In genomic region chr17:75707096-75707720, GRCh38 we compare ENCODE assay signal across 9 cellular contexts. TPM values are rescaled to one million over a fixed set of nuclear protein-coding genes. Genes with fewer than 3 reads are reported as not detected.
A peak's percentile ranks its signal among the peaks of the same experiment; 100 is the strongest.
DNase-seq lines count a peak whose midpoint lies in the region; FAIRE-seq and TF ChIP-seq lines count a peak whose summit lies in the region.
"Had no signal": no experiment of that assay in that cellular context is flagged by ENCODE, and none has a peak within 500 bp of the region (broad histone marks: within the 10 kb centered on the region; RNA-seq: fewer than 3 reads in every experiment).

No MANE protein-coding gene starts in this region.

- H2AFZ ChIP-seq in keratinocyte (ENCODE audit: control insufficient read depth, low read length) = no peak overlapping the region

- TF ChIP-seq CTCF in bronchial epithelial cell (IDR thresholded peaks at IDR 0.05; ENCODE audit: insufficient read depth, low read length, severe bottlenecking) = no peak
- no peak for TF ChIP-seq CTCF in keratinocyte (optimal IDR thresholded peaks at IDR 0.05 in 1 of 3, IDR thresholded peaks at IDR 0.05 in 1 of 3, conservative IDR thresholded peaks at IDR 0.05 in 1 of 3; ENCODE audit: extremely low read depth in 1 of 3, insufficient read depth in 2 of 3, low read length in 3 of 3)
- TF ChIP-seq CTCF in suprapubic skin (IDR thresholded peaks at IDR 0.05) = no peak

- TF ChIP-seq EP300 in suprapubic skin (IDR thresholded peaks at IDR 0.05) = no peak

- WGBS in suprapubic skin = 80% methylated on average over 7 of the region's 14 CpGs

- DNase-seq in MG63 = peak; percentile 95
- DNase-seq in bronchial epithelial cell (ENCODE audit: low read depth) = peak; percentile 76
- DNase-seq in keratinocyte (ENCODE audit: low read depth, low spot score) = no peak
- DNase-seq in suprapubic skin (ENCODE audit: low spot score in 2 of 2) = peak in 1 of 2 donors; percentile 75
- DNase-seq in stimulated activated CD4-positive, alpha-beta T cell treated with anti-CD3 and anti-CD28 coated beads, Interleukin-4, amount 100 ng/mL, for 1 hour = no peak
- DNase-seq in activated CD4-positive, alpha-beta T cell treated with anti-CD3 and anti-CD28 coated beads for 4 hours = no peak
- no peak for DNase-seq in NCI-H2081 treated with DMSO at 0.1 percent for 48 hours (lab: John Stamatoyannopoulos, UW)
- no peak for DNase-seq in effector CD8-positive, alpha-beta T cell (lab: John Stamatoyannopoulos, UW)
- DNase-seq: NK-92 treated with Interleukin-12 subunit alpha and Interleukin-12 subunit beta, amount 100 ng/mL, for 24 hours had no signal

- dilution Hi-C loops in keratinocyte (cut with MboI; ENCODE audit: extremely low pct_ligation_motif_present, low sequenced_read_pairs) = no loop called here

- H3K27ac ChIP-seq in keratinocyte (ENCODE audit: control insufficient read depth, insufficient read depth, low read length) (peak overlapping the region; percentile 63), suprapubic skin (peak overlapping the region; percentile 45)

- H3K9me1 ChIP-seq in keratinocyte (ENCODE audit: control insufficient read depth, extremely low read depth, insufficient read depth, low read length) = peaks cover 2% of the 10 kb centered on the region

- H3K9me3 ChIP-seq in MG63 (no peaks in the 10 kb centered on the region), keratinocyte (ENCODE audit: control insufficient read depth, low read depth, low read length) (no peaks in the 10 kb centered on the region), suprapubic skin (no peaks in the 10 kb centered on the region)

- no peak overlapping the region for H3K4me3 ChIP-seq in MG63
- no peak overlapping the region for H3K4me3 ChIP-seq in bronchial epithelial cell (ENCODE audit: low read depth, low read length)
- H3K4me3 ChIP-seq in keratinocyte (ENCODE audit: control insufficient read depth in 2 of 3, extremely low read depth in 1 of 3, insufficient read depth in 2 of 3, low read depth in 1 of 3, low read length in 3 of 3) = no peak overlapping the region
- H3K4me3 ChIP-seq in suprapubic skin = no peak overlapping the region

- H3K4me2 ChIP-seq in keratinocyte (ENCODE audit: control insufficient read depth, extremely low read depth, insufficient read depth, low read depth, low read length) = peak overlapping the region; percentile 17

- no peaks in the 10 kb centered on the region for H4K20me1 ChIP-seq in keratinocyte (ENCODE audit: control insufficient read depth, extremely low read depth, insufficient read depth, low read length)

- no peak for TF ChIP-seq POLR2A in suprapubic skin (IDR thresholded peaks at IDR 0.05)

- H3K4me1 ChIP-seq in keratinocyte (ENCODE audit: control insufficient read depth, extremely low read depth, insufficient read depth, low read length) (peaks cover 26% of the 10 kb centered on the region), suprapubic skin (peaks cover 18% of the 10 kb centered on the region)

- H3K27me3 ChIP-seq in MG63 = no peaks in the 10 kb centered on the region
- no peaks in the 10 kb centered on the region for H3K27me3 ChIP-seq in bronchial epithelial cell (ENCODE audit: control insufficient read depth, insufficient read depth, low read length)
- no peaks in the 10 kb centered on the region for H3K27me3 ChIP-seq in keratinocyte (ENCODE audit: control insufficient read depth, extremely low read depth, insufficient read depth, low read length)
- no peaks in the 10 kb centered on the region for H3K27me3 ChIP-seq in suprapubic skin

- peak overlapping the region; percentile 51 for H3K9ac ChIP-seq in keratinocyte (ENCODE audit: control insufficient read depth, extremely low read depth, insufficient read depth, low read length)

- H3K36me3 ChIP-seq in MG63 (peaks cover 55% of the 10 kb centered on the region), bronchial epithelial cell (ENCODE audit: control insufficient read depth, insufficient read depth, low read length) (peaks cover 25% of the 10 kb centered on the region), keratinocyte (ENCODE audit: control insufficient read depth in 2 of 2, extremely low read depth in 1 of 2, insufficient read depth in 2 of 2, low read length in 2 of 2) (peaks cover 42 to 58% of the 10 kb centered on the region in 2 experiments), suprapubic skin (peaks cover 63% of the 10 kb centered on the region)

- H3K79me2 ChIP-seq in keratinocyte (ENCODE audit: control insufficient read depth, insufficient read depth, low read length) = peaks cover 2% of the 10 kb centered on the region

- FAIRE-seq in bronchial epithelial cell (lab: Jason Lieb, UNC) (no peak), keratinocyte (lab: Jason Lieb, UNC) (peak; percentile 41)

RNA-seq across cellular contexts. Expression of gene ITGB4, which starts 14.1 kb away (rescaled TPM):
- not detected in 2 replicates for total RNA-seq in MG63 (2014; rRNA removed; shearing (Covaris generic); ENCODE audit: low replicate concordance)
- total RNA-seq in bronchial epithelial cell (297 and 565 TPM in 2 replicates), suprapubic skin (100 to 1,000 TPM; 382 to 583 (median 474) TPM)
- polyA plus RNA-seq in keratinocyte = 761 to 1,084 TPM (median 1,039 TPM) in 3 replicates
- polyA plus RNA-seq in keratinocyte (2011; ENCODE audit: low read depth) = 357 TPM
- polyA plus RNA-seq in keratinocyte (2011; cell fraction: cytosol; rRNA removed) = 399 and 802 TPM in 2 replicates
- 3,183 and 4,055 TPM in 2 replicates for polyA plus RNA-seq in keratinocyte (2011; cell fraction: nucleus; rRNA removed)
- polyA plus RNA-seq in keratinocyte (2012; ENCODE audit: low replicate concordance) = 790 and 2,344 TPM in 2 replicates
- polyA minus RNA-seq in keratinocyte = 1,878 to 7,870 TPM (median 1,919 TPM) in 3 replicates
- polyA minus RNA-seq in keratinocyte (2011; cell fraction: cytosol; rRNA and poly(A)+ RNA removed) = 2,383 TPM
- polyA minus RNA-seq in keratinocyte (2011; cell fraction: nucleus; rRNA and poly(A)+ RNA removed) = 4,240 and 4,449 TPM in 2 replicates

RNA-seq across cellular contexts. Expression of gene SAP30BP, which starts 40.1 kb away (rescaled TPM):
- total RNA-seq in MG63 (2014; rRNA removed; shearing (Covaris generic); ENCODE audit: low replicate concordance) = 105 and 108 TPM in 2 replicates
- total RNA-seq in bronchial epithelial cell = 58.4 and 65.0 TPM in 2 replicates
- polyA plus RNA-seq in keratinocyte = 99.0 to 103 TPM (median 101 TPM) in 3 replicates
- 115 TPM for polyA plus RNA-seq in keratinocyte (2011; ENCODE audit: low read depth)
- polyA plus RNA-seq in keratinocyte (2011; cell fraction: cytosol; rRNA removed) = 97.8 and 111 TPM in 2 replicates
- polyA plus RNA-seq in keratinocyte (2011; cell fraction: nucleus; rRNA removed) = 174 and 189 TPM in 2 replicates
- 80.5 and 96.0 TPM in 2 replicates for polyA plus RNA-seq in keratinocyte (2012; ENCODE audit: low replicate concordance)
- 44.9 to 68.4 TPM (median 58.9 TPM) in 3 replicates for polyA minus RNA-seq in keratinocyte
- 52.4 TPM for polyA minus RNA-seq in keratinocyte (2011; cell fraction: cytosol; rRNA and poly(A)+ RNA removed)
- polyA minus RNA-seq in keratinocyte (2011; cell fraction: nucleus; rRNA and poly(A)+ RNA removed) = 43.7 and 56.2 TPM in 2 replicates
- total RNA-seq in suprapubic skin = 100 to 1,000 TPM in 1 of 4 donors, 10 to 100 TPM in 3; 67.0 to 104 (median 86.3) TPM

RNA-seq across cellular contexts. Expression of gene RECQL5, which starts 40.3 kb away (rescaled TPM):
- 16.8 and 23.0 TPM in 2 replicates for total RNA-seq in MG63 (2014; rRNA removed; shearing (Covaris generic); ENCODE audit: low replicate concordance)
- total RNA-seq in bronchial epithelial cell = 11.6 and 28.9 TPM in 2 replicates
- polyA plus RNA-seq in keratinocyte = 11.9 to 15.8 TPM (median 12.9 TPM) in 3 replicates
- 5.9 TPM for polyA plus RNA-seq in keratinocyte (2011; ENCODE audit: low read depth)
- polyA plus RNA-seq in keratinocyte (2011; cell fraction: cytosol; rRNA removed) = 5.3 and 5.5 TPM in 2 replicates
- polyA plus RNA-seq in keratinocyte (2011; cell fraction: nucleus; rRNA removed) = 80.9 and 96.7 TPM in 2 replicates
- 16.7 and 20.5 TPM in 2 replicates for polyA plus RNA-seq in keratinocyte (2012; ENCODE audit: low replicate concordance)
- polyA minus RNA-seq in keratinocyte = 31.0 to 53.1 TPM (median 38.4 TPM) in 3 replicates
- polyA minus RNA-seq in keratinocyte (2011; cell fraction: cytosol; rRNA and poly(A)+ RNA removed) = 11.1 TPM
- polyA minus RNA-seq in keratinocyte (2011; cell fraction: nucleus; rRNA and poly(A)+ RNA removed) = 35.5 and 43.4 TPM in 2 replicates
- total RNA-seq in suprapubic skin = 100 to 1,000 TPM in 1 of 4 donors, 10 to 100 TPM in 3; 35.3 to 129 (median 63.6) TPM

RNA-seq across cellular contexts. Expression of gene GALK1, which starts 57.8 kb away (rescaled TPM):
- 30.4 and 51.1 TPM in 2 replicates for total RNA-seq in MG63 (2014; rRNA removed; shearing (Covaris generic); ENCODE audit: low replicate concordance)
- total RNA-seq in bronchial epithelial cell = 13.4 and 32.8 TPM in 2 replicates
- 1.1 to 5.2 TPM (median 1.3 TPM) in 3 replicates for polyA plus RNA-seq in keratinocyte
- polyA plus RNA-seq in keratinocyte (2011; ENCODE audit: low read depth) = 1.7 TPM
- polyA plus RNA-seq in keratinocyte (2011; cell fraction: cytosol; rRNA removed) = 0.78 and 2.1 TPM in 2 replicates
- 1.9 and 2.7 TPM in 2 replicates for polyA plus RNA-seq in keratinocyte (2011; cell fraction: nucleus; rRNA removed)
- polyA plus RNA-seq in keratinocyte (2012; ENCODE audit: low replicate concordance) = 3.2 and 6.6 TPM in 2 replicates
- polyA minus RNA-seq in keratinocyte = 1.9 to 4.6 TPM (median 3.0 TPM) in 3 replicates
- polyA minus RNA-seq in keratinocyte (2011; cell fraction: cytosol; rRNA and poly(A)+ RNA removed) = 16.7 TPM
- polyA minus RNA-seq in keratinocyte (2011; cell fraction: nucleus; rRNA and poly(A)+ RNA removed) = 3.6 and 4.4 TPM in 2 replicates
- total RNA-seq in suprapubic skin = 10 to 100 TPM; 15.2 to 34.9 (median 22.9) TPM

Comparison
In these comparisons a context has a peak if more than half of its experiments do, and no peak if none do; other contexts are left out.
1. DNase-seq: peak in MG63 (single experiment) and bronchial epithelial cell (single experiment); none in keratinocyte (single experiment), stimulated activated CD4-positive, alpha-beta T cell treated with anti-CD3 and anti-CD28 coated beads, Interleukin-4, amount 100 ng/mL, for 1 hour (single experiment), activated CD4-positive, alpha-beta T cell treated with anti-CD3 and anti-CD28 coated beads for 4 hours (0 of 2), NCI-H2081 treated with DMSO at 0.1 percent for 48 hours (single experiment) and effector CD8-positive, alpha-beta T cell (single experiment).
2. RNA of gene ITGB4, which starts 14.1 kb away (total RNA-seq): 297 to 565 TPM in bronchial epithelial cell and 382 to 583 TPM in suprapubic skin; not detected in MG63; every median in the first group is over 100 times any median in the second.